ENCODE assay signal across 22 cellular contexts in the genomic region with DNA sequence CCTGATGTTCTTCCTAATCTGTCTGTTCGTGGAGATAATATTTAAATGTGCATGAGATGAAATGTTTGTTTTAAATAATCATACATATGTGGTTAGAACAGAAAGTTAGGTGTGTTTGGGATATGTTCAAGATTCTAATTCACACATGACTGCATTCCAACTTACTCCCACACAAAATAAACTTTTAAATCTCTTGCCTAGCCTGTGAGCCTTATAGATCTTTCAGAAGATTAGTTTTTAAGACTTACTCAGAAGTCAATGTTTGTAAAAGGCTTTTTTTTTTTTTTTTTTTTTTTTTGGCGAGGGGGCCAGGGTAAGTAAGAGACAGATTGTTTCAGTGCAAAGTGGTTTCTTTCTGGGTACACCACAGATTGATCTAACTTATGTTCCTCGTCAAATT. TPM values are rescaled to one million over a fixed set of nuclear protein-coding genes. Genes with fewer than 3 reads are reported as not detected.
DNase-seq lines count a peak whose midpoint lies in the region; ATAC-seq, FAIRE-seq and TF ChIP-seq lines count a peak whose summit lies in the region.
"Had no signal": no experiment of that assay in that cellular context is flagged by ENCODE, and none has a peak within 500 bp of the region (broad histone marks: within the 10 kb centered on the region; RNA-seq: fewer than 3 reads in every experiment).

No MANE protein-coding gene starts in this region.

- no peak overlapping the region for H3K4me3 ChIP-seq in brain microvascular endothelial cell (ENCODE audit: low read depth, low read length)
- no peak overlapping the region for H3K4me3 ChIP-seq in smooth muscle cell
- H3K4me3 ChIP-seq: pancreas, right lobe of liver, testis had no signal

- H3K27ac ChIP-seq in brain microvascular endothelial cell, result peak overlapping the region; percentile 85
- H3K27ac ChIP-seq in foreskin keratinocyte, result peak overlapping the region; percentile 76
- H3K27ac ChIP-seq in smooth muscle cell (ENCODE audit: low read depth), result peak overlapping the region; percentile 77
- H3K27ac ChIP-seq: pancreas, right lobe of liver, testis had no signal

- FAIRE-seq in H54 (lab: Jason Lieb, UNC), result peak; percentile 43
- FAIRE-seq: pancreas had no signal

- no peak for TF ChIP-seq POLR2A in H54 (IDR thresholded peaks at IDR 0.05; ENCODE audit: low read depth, low read length)

- DNase-seq in H54 (ENCODE audit: insufficient read length, low spot score), result no peak
- no peak for DNase-seq in brain microvascular endothelial cell
- peak in 1 of 2 donors; percentile 34 for DNase-seq in foreskin keratinocyte
- DNase-seq in smooth muscle cell (lab: John Stamatoyannopoulos, UW; ENCODE audit: unreplicated experiment), result no peak
- no peak for DNase-seq in NCI-H1417 (lab: John Stamatoyannopoulos, UW)
- no peak for DNase-seq in activated CD4-positive, alpha-beta T cell treated with anti-CD3 and anti-CD28 coated beads, Interleukin-2, amount 50 U/mL, for 1 hour
- DNase-seq: activated CD4-positive, alpha-beta T cell treated with anti-CD3 and anti-CD28 coated beads, Interleukin-2, amount 50 U/mL, for 4 hours; activated gamma-delta T cell; CD4-positive, alpha-beta memory T cell; cerebellar nuclear complex; effector CD8-positive, alpha-beta T cell; hypothalamus; islet precursor cell; Kasumi-1; NCI-H510A; NK-92 treated with Interleukin-12 subunit alpha and Interleukin-12 subunit beta, amount 100 ng/mL, for 24 hours; pancreas; right lobe of liver; testis had no signal

- peaks cover 4% of the 10 kb centered on the region for H3F3A ChIP-seq in smooth muscle cell (ENCODE audit: low read depth)

- H2AFZ ChIP-seq in smooth muscle cell (ENCODE audit: low read depth), result no peak overlapping the region

- no peak overlapping the region for H3K9ac ChIP-seq in smooth muscle cell (ENCODE audit: low read depth)

- H3K4me2 ChIP-seq in smooth muscle cell, result peak overlapping the region; percentile 77

- H4K20me1 ChIP-seq in smooth muscle cell (ENCODE audit: low read depth), result no peaks in the 10 kb centered on the region

- H3K36me3 ChIP-seq in brain microvascular endothelial cell (replicated peaks) (no peaks in the 10 kb centered on the region), smooth muscle cell (ENCODE audit: low read depth) (no peaks in the 10 kb centered on the region)
- H3K36me3 ChIP-seq: pancreas, right lobe of liver had no signal

- no peaks in the 10 kb centered on the region for H3K79me2 ChIP-seq in smooth muscle cell (ENCODE audit: low read depth)

- H3K4me1 ChIP-seq in foreskin keratinocyte, result peaks cover 27% of the 10 kb centered on the region
- H3K4me1 ChIP-seq in smooth muscle cell (ENCODE audit: low read depth), result peaks cover 17% of the 10 kb centered on the region
- H3K4me1 ChIP-seq: pancreas, right lobe of liver, testis had no signal

- TF ChIP-seq CTCF in brain microvascular endothelial cell (IDR thresholded peaks at IDR 0.05; ENCODE audit: low read depth, low read length, missing control alignments) (no peak), foreskin keratinocyte (conservative IDR thresholded peaks at IDR 0.05) (no peak), smooth muscle cell (IDR thresholded peaks at IDR 0.05; ENCODE audit: borderline replicate concordance, insufficient read depth, poor library complexity, severe bottlenecking) (no peak)

- in situ Hi-C loops in brain microvascular endothelial cell (cut with HindIII; ENCODE audit: low pct_ligation_motif_present, low sequenced_read_pairs), result no loop called here

- no peaks in the 10 kb centered on the region for H3K9me3 ChIP-seq in smooth muscle cell (replicated peaks; ENCODE audit: low read depth)
- H3K9me3 ChIP-seq: pancreas, right lobe of liver, testis had no signal

- 77% methylated on average over 3 of the region's 3 CpGs for WGBS in smooth muscle cell (ENCODE audit: low lambda C conversion rate)

- H3K27me3 ChIP-seq in brain microvascular endothelial cell (replicated peaks), result no peaks in the 10 kb centered on the region
- no peaks in the 10 kb centered on the region for H3K27me3 ChIP-seq in foreskin keratinocyte
- no peaks in the 10 kb centered on the region for H3K27me3 ChIP-seq in smooth muscle cell (ENCODE audit: low read depth)
- H3K27me3 ChIP-seq: pancreas, right lobe of liver, testis had no signal

- ATAC-seq in foreskin keratinocyte, result no peak
- no peak for ATAC-seq in GM19455 (IDR thresholded peaks at IDR 0.05; ENCODE audit: unreplicated experiment)
- ATAC-seq: HCT116; right lobe of liver; stimulated activated effector memory CD8-positive, alpha-beta T cell treated with anti-CD3 and anti-CD28 coated beads, Interleukin-12 subunit alpha, Interleukin-12 subunit beta, amount 100 ng/mL, for 72 hours had no signal

RNA-seq across cellular contexts. Expression of gene GPR180, which starts 39.0 kb away (rescaled TPM):
- total RNA-seq in foreskin keratinocyte, result 16.4 and 17.0 TPM in 2 replicates
- polyA plus RNA-seq in foreskin keratinocyte, result 3.7 and 4.7 TPM in 2 replicates
- total RNA-seq in smooth muscle cell, result 25.0 and 30.7 TPM in 2 replicates
- 8.9 and 10.8 TPM in 2 replicates for polyA plus RNA-seq in smooth muscle cell

RNA-seq across cellular contexts. Expression of gene TGDS, which starts 44.7 kb away (rescaled TPM):
- 12.4 and 12.7 TPM in 2 replicates for total RNA-seq in foreskin keratinocyte
- polyA plus RNA-seq in foreskin keratinocyte, result 6.5 and 7.8 TPM in 2 replicates
- 16.0 and 28.7 TPM in 2 replicates for total RNA-seq in smooth muscle cell
- polyA plus RNA-seq in smooth muscle cell, result 9.5 and 17.1 TPM in 2 replicates
